1 cellular context compared by ENCODE assay signal in genomic region chr3:97959863-97960262, GRCh38.
A peak's percentile ranks its signal among the peaks of the same experiment; 100 is the strongest.
TF ChIP-seq lines count a peak whose summit lies in the region.

No MANE protein-coding gene starts in this region.

TF ChIP-seq in HEK293, 187 proteins besides CTCF, POLR2A, EP300 and RAD21 (continued from another document):
- TF ChIP-seq PRDM6 (tag by site-specific recombination; IDR thresholded peaks at IDR 0.05) (peak; percentile 73), MZF1 (tag by site-specific recombination; IDR thresholded peaks at IDR 0.05; ENCODE audit: borderline replicate concordance) (no peak)
